1 cellular context compared by ENCODE assay signal in the genomic region with DNA sequence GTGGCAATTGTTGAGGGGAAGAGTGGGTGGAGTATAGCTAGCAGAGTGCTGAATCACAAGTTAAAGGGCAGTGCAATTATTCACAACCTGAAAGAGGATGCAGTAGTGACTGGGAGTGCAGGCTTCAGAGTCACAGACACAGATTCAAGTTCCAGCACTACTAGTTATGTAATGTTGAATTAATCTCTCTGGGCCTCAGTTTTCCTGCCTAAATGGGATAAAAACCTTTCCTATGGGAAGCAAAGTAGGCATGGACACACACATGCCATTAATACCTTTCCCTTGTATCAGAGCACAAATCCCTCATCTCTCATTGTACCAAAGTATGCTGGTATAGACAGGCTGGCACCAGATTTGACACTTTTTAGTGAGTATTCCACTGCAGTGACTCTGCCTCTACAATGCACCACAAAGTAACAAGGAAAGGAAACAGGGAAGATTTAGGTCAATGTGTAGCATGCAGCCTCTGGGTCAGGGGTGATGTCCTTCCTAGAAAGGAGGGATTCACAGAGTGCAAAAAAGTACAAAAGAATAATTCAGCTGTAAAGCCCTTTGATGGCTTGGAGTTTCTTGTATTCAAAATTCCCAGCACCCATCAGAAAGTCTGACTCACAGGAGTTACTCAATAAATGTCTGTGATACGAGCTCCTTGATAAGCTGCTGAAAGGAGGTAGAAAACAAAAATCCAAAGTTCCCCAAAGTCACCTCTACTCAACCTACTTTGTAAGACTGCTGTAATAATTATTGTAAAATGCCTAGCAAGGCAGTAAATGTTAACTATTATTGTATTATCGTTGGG.
TF ChIP-seq lines count a peak whose summit lies in the region.

No MANE protein-coding gene starts in this region.

TF ChIP-seq in SK-N-SH treated with all-trans-retinoic acid at 6 μM for 48 hours, 23 proteins besides CTCF, POLR2A, EP300 and RAD21 (continued from another document):
- no peak for TF ChIP-seq ARNTL (CRISPR knock-in tag; IDR thresholded peaks at IDR 0.05; ENCODE audit: borderline replicate concordance, low read depth)
- TF ChIP-seq ZFP30 (CRISPR knock-in tag; IDR thresholded peaks at IDR 0.05) = no peak
- no peak for TF ChIP-seq TCF4 (CRISPR knock-in tag; IDR thresholded peaks at IDR 0.05; ENCODE audit: borderline replicate concordance)
- no peak for TF ChIP-seq ZNF565 (CRISPR knock-in tag; conservative IDR thresholded peaks at IDR 0.05; ENCODE audit: low read depth)
- no peak for TF ChIP-seq ISL1 (CRISPR knock-in tag; IDR thresholded peaks at IDR 0.05)
